10 cellular contexts compared by ENCODE assay signal in genomic region chr21:41932576-41933258, GRCh38. TPM values are rescaled to one million over a fixed set of nuclear protein-coding genes. Genes with fewer than 3 reads are reported as not detected.
DNase-seq lines count a peak whose midpoint lies in the region; ATAC-seq and TF ChIP-seq lines count a peak whose summit lies in the region.
"Had no signal": no experiment of that assay in that cellular context is flagged by ENCODE, and none has a peak within 500 bp of the region (broad histone marks: within the 10 kb centered on the region; RNA-seq: fewer than 3 reads in every experiment).

No MANE protein-coding gene starts in this region.

- H3K9me3 Mint-ChIP-seq in chondrocyte (ENCODE audit: low read depth) = no peaks in the 10 kb centered on the region
- H3K9me3 Mint-ChIP-seq: T-helper 1 cell treated with Interleukin-12 subunit alpha and Interleukin-12 subunit beta and Interleukin-4 antibody, amounts not matched to agents 30 μg/mL and 1 μg/mL, for 36 hours had no signal

- H3K27me3 ChIP-seq in Loucy (ENCODE audit: insufficient read depth, low read length, poor library complexity, severe bottlenecking) (no peaks in the 10 kb centered on the region), muscle layer of duodenum (ENCODE audit: low read depth, low read length) (no peaks in the 10 kb centered on the region)

- H4K20me1 ChIP-seq in Loucy (ENCODE audit: insufficient read depth, low read length, poor library complexity, severe bottlenecking) = no peaks in the 10 kb centered on the region

- peak overlapping the region; percentile 39 for H3K27ac ChIP-seq in muscle layer of duodenum (ENCODE audit: low read length)

- ATAC-seq in GM21360 (IDR thresholded peaks at IDR 0.05; ENCODE audit: unreplicated experiment) (no peak), HG03135 (IDR thresholded peaks at IDR 0.05; ENCODE audit: unreplicated experiment) (no peak)

- peaks cover 33% of the 10 kb centered on the region for H3K4me1 Mint-ChIP-seq in chondrocyte (ENCODE audit: low read depth)

- peak overlapping the region; percentile 16 for H3K9ac ChIP-seq in Loucy (ENCODE audit: low read depth, low read length, poor library complexity, severe bottlenecking)

- H3F3A ChIP-seq in Loucy (ENCODE audit: low read depth) = no peaks in the 10 kb centered on the region

- TF ChIP-seq CTCF in Loucy (conservative IDR thresholded peaks at IDR 0.05; ENCODE audit: low read length) = no peak; the same call in 1 of the 2 replicates
- no peak for TF ChIP-seq CTCF in chondrocyte (IDR thresholded peaks at IDR 0.05)

- H3K4me2 ChIP-seq in Loucy (ENCODE audit: low read depth, low read length, poor library complexity, severe bottlenecking) = no peak overlapping the region

- peak overlapping the region; percentile 56; the same call in 1 of the 2 replicates for H2AFZ ChIP-seq in Loucy (ENCODE audit: low read length)

- no peaks in the 10 kb centered on the region for H3K9me3 ChIP-seq in Loucy (ENCODE audit: insufficient read depth, low read depth, low read length)
- no peaks in the 10 kb centered on the region for H3K9me3 ChIP-seq in muscle layer of duodenum (ENCODE audit: control insufficient read depth in 1 of 2, low read length in 2 of 2)

- peak overlapping the region; percentile 60 for H3K27ac Mint-ChIP-seq in chondrocyte (ENCODE audit: unreplicated experiment)
- H3K27ac Mint-ChIP-seq: T-helper 1 cell treated with Interleukin-12 subunit alpha and Interleukin-12 subunit beta and Interleukin-4 antibody, amounts not matched to agents 30 μg/mL and 1 μg/mL, for 36 hours had no signal

- no peaks in the 10 kb centered on the region for H3K36me3 Mint-ChIP-seq in chondrocyte (ENCODE audit: low read depth)

- H3K27me3 Mint-ChIP-seq in chondrocyte (ENCODE audit: low read depth) = no peaks in the 10 kb centered on the region

- no peak overlapping the region for H3K4me3 ChIP-seq in Loucy (ENCODE audit: low read length, poor library complexity, severe bottlenecking)
- no peak overlapping the region for H3K4me3 ChIP-seq in muscle layer of duodenum (ENCODE audit: low read depth in 1 of 2, low read length in 2 of 2)

- H3K36me3 ChIP-seq in Loucy (ENCODE audit: insufficient read depth, low read length) = no peaks in the 10 kb centered on the region
- H3K36me3 ChIP-seq in muscle layer of duodenum (ENCODE audit: control insufficient read depth in 1 of 2, insufficient read depth in 2 of 2, low read length in 2 of 2) = no peaks in the 10 kb centered on the region

- H3K4me1 ChIP-seq in Loucy (ENCODE audit: insufficient read depth, low read length, poor library complexity, severe bottlenecking) (peaks cover 34% of the 10 kb centered on the region), muscle layer of duodenum (ENCODE audit: control insufficient read depth in 1 of 2, insufficient read depth in 2 of 2, low read length in 2 of 2) (peaks cover 16 to 18% of the 10 kb centered on the region in 2 donors)

- H3K9me2 ChIP-seq in Loucy (replicated peaks; ENCODE audit: low read depth, low read length) = no peaks in the 10 kb centered on the region

- peak overlapping the region; percentile 10 for H3K4me3 Mint-ChIP-seq in chondrocyte (ENCODE audit: unreplicated experiment)
- H3K4me3 Mint-ChIP-seq: T-helper 1 cell treated with Interleukin-12 subunit alpha and Interleukin-12 subunit beta and Interleukin-4 antibody, amounts not matched to agents 30 μg/mL and 1 μg/mL, for 36 hours had no signal

- DNase-seq in AG08395 (ENCODE audit: low spot score) = peak; percentile 45
- no peak for DNase-seq in chondrocyte (ENCODE audit: low spot score)
- DNase-seq in RPMI8226 = no peak
- no peak for DNase-seq in NAMALWA (ENCODE audit: low spot score)
- DNase-seq: effector memory CD4-positive, alpha-beta T cell had no signal

- no peaks in the 10 kb centered on the region for H3K79me2 ChIP-seq in Loucy (ENCODE audit: insufficient read depth, low read length)

RNA-seq across cellular contexts. Expression of gene C2CD2, which starts 21.1 kb away (rescaled TPM):
- 8.9 to 18.2 TPM (median 18.1 TPM) in 3 replicates for total RNA-seq in chondrocyte

RNA-seq across cellular contexts. Expression of gene PRDM15, which starts 53.6 kb away (rescaled TPM):
- 4.9 to 9.2 TPM (median 7.8 TPM) in 3 replicates for total RNA-seq in chondrocyte
